ENCODE assay signal across 15 cellular contexts in the genomic region with DNA sequence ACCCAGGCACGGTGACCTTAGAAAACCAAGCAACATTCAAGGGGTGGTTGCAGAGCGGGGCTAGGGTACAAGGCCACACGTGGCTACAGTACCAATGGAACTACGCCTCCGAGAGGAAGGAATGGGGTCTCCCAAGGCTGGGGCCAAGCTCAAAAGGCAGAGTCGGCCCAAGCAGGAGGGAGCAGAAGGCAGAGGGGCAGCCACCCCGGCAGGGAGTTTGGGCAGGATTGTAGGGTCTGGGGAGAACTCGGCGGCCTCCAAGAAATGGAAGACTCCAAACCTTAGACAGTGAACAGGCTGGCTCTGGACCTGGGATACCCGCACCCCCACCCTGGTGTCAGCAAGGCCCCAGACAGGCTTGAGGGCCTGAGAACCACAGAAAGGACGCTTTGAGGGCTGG. TPM values are rescaled to one million over a fixed set of nuclear protein-coding genes. Genes with fewer than 3 reads are reported as not detected.
DNase-seq lines count a peak whose midpoint lies in the region; ATAC-seq and TF ChIP-seq lines count a peak whose summit lies in the region.
"Had no signal": no experiment of that assay in that cellular context is flagged by ENCODE, and none has a peak within 500 bp of the region (broad histone marks: within the 10 kb centered on the region; RNA-seq: fewer than 3 reads in every experiment).

No MANE protein-coding gene starts in this region.

- DNase-seq in CD4-positive, CD25-positive, alpha-beta regulatory T cell: no peak
- DNase-seq in H9: no peak
- DNase-seq in chondrocyte (ENCODE audit: low spot score): no peak
- DNase-seq in naive thymus-derived CD4-positive, alpha-beta T cell: no peak
- no peak for DNase-seq in activated CD4-positive, CD25-positive, alpha-beta regulatory T cell (lab: John Stamatoyannopoulos, UW)
- DNase-seq in DMS 273 (lab: John Stamatoyannopoulos, UW; ENCODE audit: unreplicated experiment): no peak
- DNase-seq in 8988T: no peak
- DNase-seq: caudate nucleus; left colon; NCI-H2029; stimulated activated CD4-positive, alpha-beta T cell treated with anti-CD3 and anti-CD28 coated beads, Interleukin-2, amount 100 ng/mL, for 48 hours; transverse colon had no signal

- H3K27ac ChIP-seq in CD4-positive, CD25-positive, alpha-beta regulatory T cell (ENCODE audit: insufficient read depth, low read length, poor library complexity, severe bottlenecking): peak overlapping the region; percentile 33
- H3K27ac ChIP-seq in H9 (ENCODE audit: insufficient read length, low read depth, low read length): peak overlapping the region; percentile 9
- H3K27ac ChIP-seq in naive thymus-derived CD4-positive, alpha-beta T cell (ENCODE audit: low read depth, low read length): peak overlapping the region; percentile 41
- H3K27ac ChIP-seq: transverse colon had no signal

- no peak overlapping the region for H3K4me3 ChIP-seq in CD4-positive, CD25-positive, alpha-beta regulatory T cell (ENCODE audit: low read depth, low read length)
- no peak overlapping the region for H3K4me3 ChIP-seq in naive thymus-derived CD4-positive, alpha-beta T cell (ENCODE audit: low read length)
- H3K4me3 ChIP-seq: transverse colon had no signal

- no CpG with 5 or more reads among the region's 11 CpGs for WGBS in H9 (ENCODE audit: extremely low coverage, insufficient read length, low lambda C conversion rate)

- H3K9ac ChIP-seq in H9 (ENCODE audit: extremely low read depth, insufficient read length, low read length): no peak overlapping the region

- peak overlapping the region; percentile 11 for H3K4me2 ChIP-seq in H9 (ENCODE audit: insufficient read depth, insufficient read length, low read length)

- H3K56ac ChIP-seq in H9 (ENCODE audit: insufficient read length, low read depth, low read length): no peak overlapping the region

- H4K20me1 ChIP-seq in H9 (ENCODE audit: control insufficient read depth, insufficient read depth, insufficient read length): no peaks in the 10 kb centered on the region

- intact Hi-C loops in naive thymus-derived CD4-positive, alpha-beta T cell (cut with micrococcal nuclease): loop anchor here in 1 of 2 donors (10.0 kb wide), 1 partner anchor 1820 kb away; the partner anchor contains the start of genes HYAL3, IFRD2 and NAA80

- H3K4me1 Mint-ChIP-seq in CD4-positive, CD25-positive, alpha-beta regulatory T cell: peaks cover 7 to 79% (median 39%) of the 10 kb centered on the region in 4 donors
- H3K4me1 Mint-ChIP-seq in H9 (peaks cover 43 to 47% of the 10 kb centered on the region in 2 experiments), chondrocyte (ENCODE audit: low read depth) (peaks cover 8% of the 10 kb centered on the region)
- peaks cover 33 to 75% (median 62%) of the 10 kb centered on the region in 7 donors for H3K4me1 Mint-ChIP-seq in naive thymus-derived CD4-positive, alpha-beta T cell

- H3K36me3 Mint-ChIP-seq in CD4-positive, CD25-positive, alpha-beta regulatory T cell: peaks cover 6% of the 10 kb centered on the region
- H3K36me3 Mint-ChIP-seq in H9 (ENCODE audit: insufficient read depth in 1 of 3, low read depth in 3 of 3) (peaks cover 3 to 6% (median 5%) of the 10 kb centered on the region in 3 experiments; a peak in 5 of 7 replicates), chondrocyte (ENCODE audit: low read depth) (peaks cover 6% of the 10 kb centered on the region)
- peaks cover 0 to 27% (median 0%) of the 10 kb centered on the region in 5 donors for H3K36me3 Mint-ChIP-seq in naive thymus-derived CD4-positive, alpha-beta T cell

- H3K23me2 ChIP-seq in H9 (ENCODE audit: insufficient read length, low read depth, low read length, poor library complexity, severe bottlenecking): peaks cover 5% of the 10 kb centered on the region

- POLR2A ChIA-PET in naive thymus-derived CD4-positive, alpha-beta T cell (lab: Charles Lee): interaction anchor here (1.1 to 3.9 kb wide), 3 partner anchors 10 to 32 kb away, joined by 3 to 28 read pairs (median 5); partner anchors contain the start of gene SHISA5

- H4K5ac ChIP-seq in H9 (ENCODE audit: insufficient read length, low read depth, low read length): no peak overlapping the region

- ATAC-seq in CD4-positive, CD25-positive, alpha-beta regulatory T cell (ENCODE audit: low read depth in 2 of 2): no peak
- no peak for ATAC-seq in naive thymus-derived CD4-positive, alpha-beta T cell
- no peak for ATAC-seq in GM21526 (IDR thresholded peaks at IDR 0.05; ENCODE audit: low FRiP score, unreplicated experiment)
- ATAC-seq: left colon, sciatic nerve had no signal

- H2BK20ac ChIP-seq in H9 (ENCODE audit: low read depth, low read length, poor library complexity, severe bottlenecking): no peak overlapping the region

- H3K9me3 Mint-ChIP-seq in CD4-positive, CD25-positive, alpha-beta regulatory T cell: peaks cover 0 to 3% (median 0%) of the 10 kb centered on the region in 7 donors
- no peaks in the 10 kb centered on the region; a peak in 1 of 5 replicates for H3K9me3 Mint-ChIP-seq in H9
- no peaks in the 10 kb centered on the region for H3K9me3 Mint-ChIP-seq in chondrocyte (ENCODE audit: low read depth)
- H3K9me3 Mint-ChIP-seq in naive thymus-derived CD4-positive, alpha-beta T cell: peaks cover 0 to 2% (median 0%) of the 10 kb centered on the region in 11 donors
- H3K9me3 Mint-ChIP-seq: T-helper 2 cell treated with Interferon-gamma antibody and Interleukin-4, amounts not matched to agents 5 μg/mL and 100 μg/mL, for 36 hours had no signal

- H2AFZ ChIP-seq in H9 (ENCODE audit: low read length): no peak overlapping the region

- H2BK12ac ChIP-seq in H9 (ENCODE audit: insufficient read length, low read depth, low read length): peak overlapping the region; percentile 71

- no peaks in the 10 kb centered on the region for H3K79me2 ChIP-seq in H9 (ENCODE audit: insufficient read depth, low read length)

- no peak overlapping the region for H2BK120ac ChIP-seq in H9 (ENCODE audit: low read depth, low read length, poor library complexity, severe bottlenecking)

- H3K14ac ChIP-seq in H9 (ENCODE audit: insufficient read depth, low read length): peak overlapping the region; percentile 30; the same call in 1 of the 2 replicates

- H3K27ac Mint-ChIP-seq in CD4-positive, CD25-positive, alpha-beta regulatory T cell: peak overlapping the region; percentile 61 to 93 (median 82)
- H3K27ac Mint-ChIP-seq in H9 (peak overlapping the region; percentile 89 to 97 (median 92)), chondrocyte (ENCODE audit: unreplicated experiment) (peak overlapping the region; percentile 17)
- peak overlapping the region; percentile 34 to 91 (median 78) for H3K27ac Mint-ChIP-seq in naive thymus-derived CD4-positive, alpha-beta T cell

- CTCF ChIA-PET in naive thymus-derived CD4-positive, alpha-beta T cell (lab: Charles Lee): interaction anchor here (1.6 kb wide), 1 partner anchor 18 kb away, joined by 3 read pairs; no protein-coding TSS in a partner anchor

- peaks cover 8% of the 10 kb centered on the region for H3K36me3 ChIP-seq in CD4-positive, CD25-positive, alpha-beta regulatory T cell (ENCODE audit: control insufficient read depth, insufficient read depth, low read length)
- peaks cover 0 to 2% (median 0%) of the 10 kb centered on the region in 3 experiments for H3K36me3 ChIP-seq in naive thymus-derived CD4-positive, alpha-beta T cell (ENCODE audit: control insufficient read depth in 2 of 3, insufficient read depth in 3 of 3, low read length in 3 of 3)
- H3K36me3 ChIP-seq: transverse colon had no signal

- no peak overlapping the region for H3K23ac ChIP-seq in H9 (ENCODE audit: insufficient read length, low read depth, low read length)

- no peak overlapping the region for H2BK15ac ChIP-seq in H9 (ENCODE audit: low read depth, low read length)

- H2BK5ac ChIP-seq in H9 (ENCODE audit: insufficient read length, low read length): no peak overlapping the region

- H3K18ac ChIP-seq in H9 (ENCODE audit: insufficient read length, low read depth, low read length): peak overlapping the region; percentile 1

- H4K91ac ChIP-seq in H9 (ENCODE audit: insufficient read length, low read depth, low read length): peak overlapping the region; percentile 3

- no peak overlapping the region for H2AK5ac ChIP-seq in H9 (ENCODE audit: insufficient read length, low read length)

- no peak overlapping the region for H3T11ph ChIP-seq in H9 (ENCODE audit: low read length)

- H3K9me3 ChIP-seq in CD4-positive, CD25-positive, alpha-beta regulatory T cell (ENCODE audit: control insufficient read depth in 2 of 2, low read length in 2 of 2): no peaks in the 10 kb centered on the region
- H3K9me3 ChIP-seq in H9 (ENCODE audit: control insufficient read depth, low read depth, low read length): no peaks in the 10 kb centered on the region
- H3K9me3 ChIP-seq in naive thymus-derived CD4-positive, alpha-beta T cell (ENCODE audit: control insufficient read depth in 2 of 3, low read length in 3 of 3): no peaks in the 10 kb centered on the region
- H3K9me3 ChIP-seq: transverse colon had no signal

- peak overlapping the region in 1 of 4 donors; percentile 59 for H3K4me3 Mint-ChIP-seq in CD4-positive, CD25-positive, alpha-beta regulatory T cell
- H3K4me3 Mint-ChIP-seq in H9 (no peak overlapping the region; a peak in 1 of 5 replicates), chondrocyte (ENCODE audit: unreplicated experiment) (no peak overlapping the region)
- peak overlapping the region in 2 of 10 donors; percentile 21 to 22 for H3K4me3 Mint-ChIP-seq in naive thymus-derived CD4-positive, alpha-beta T cell

- peaks cover 83% of the 10 kb centered on the region for H3K4me1 ChIP-seq in CD4-positive, CD25-positive, alpha-beta regulatory T cell (ENCODE audit: control insufficient read depth, insufficient read depth, low read length, poor library complexity, severe bottlenecking)
- peaks cover 7% of the 10 kb centered on the region; the same call in 1 of the 2 replicates for H3K4me1 ChIP-seq in H9 (ENCODE audit: insufficient read depth, low read length)
- H3K4me1 ChIP-seq in naive thymus-derived CD4-positive, alpha-beta T cell (ENCODE audit: control insufficient read depth in 2 of 2, insufficient read depth in 2 of 2, low read length in 2 of 2): peaks cover 46 to 50% of the 10 kb centered on the region in 2 donors

- H3K79me1 ChIP-seq in H9 (ENCODE audit: insufficient read depth, low read depth, low read length, poor library complexity, severe bottlenecking): no peaks in the 10 kb centered on the region

- peak; percentile 35; the same call in 2 of the 3 replicates for TF ChIP-seq CTCF in H9 (conservative IDR thresholded peaks at IDR 0.05)
- TF ChIP-seq CTCF in chondrocyte (IDR thresholded peaks at IDR 0.05): no peak

- H3K27me3 Mint-ChIP-seq in CD4-positive, CD25-positive, alpha-beta regulatory T cell: no peaks in the 10 kb centered on the region
- H3K27me3 Mint-ChIP-seq in H9 (ENCODE audit: low read depth) (no peaks in the 10 kb centered on the region), chondrocyte (ENCODE audit: low read depth) (no peaks in the 10 kb centered on the region)
- H3K27me3 Mint-ChIP-seq in naive thymus-derived CD4-positive, alpha-beta T cell: peaks cover 0 to 2% (median 0%) of the 10 kb centered on the region in 5 donors

- H3K27me3 ChIP-seq in CD4-positive, CD25-positive, alpha-beta regulatory T cell (ENCODE audit: control insufficient read depth, insufficient read depth, low read length): no peaks in the 10 kb centered on the region
- no peaks in the 10 kb centered on the region for H3K27me3 ChIP-seq in H9 (ENCODE audit: insufficient read depth, low read length)
- no peaks in the 10 kb centered on the region for H3K27me3 ChIP-seq in naive thymus-derived CD4-positive, alpha-beta T cell (ENCODE audit: control insufficient read depth in 2 of 2, insufficient read depth in 2 of 2, low read length in 2 of 2)
- H3K27me3 ChIP-seq: transverse colon had no signal

- no peak overlapping the region for H4K8ac ChIP-seq in H9 (replicated peaks; ENCODE audit: insufficient read length, low read depth, low read length)

- H3K4ac ChIP-seq in H9 (ENCODE audit: low read depth, low read length): no peak overlapping the region

RNA-seq across cellular contexts. Expression of gene ATRIP, which starts 28.7 kb away (rescaled TPM):
- total RNA-seq in CD4-positive, CD25-positive, alpha-beta regulatory T cell: 11.5 TPM
- 10 to 100 TPM in 3 of 4 donors, 1 to 10 TPM in 1; 9.6 to 14.7 (median 13.3) TPM for polyA plus RNA-seq in CD4-positive, CD25-positive, alpha-beta regulatory T cell
- total RNA-seq in H9 (2021) (16.3 and 17.5 TPM in 2 replicates), chondrocyte (8.7 to 10.7 TPM (median 8.8 TPM) in 3 replicates)
- 10 to 100 TPM in 3 of 5 experiments, 1 to 10 TPM in 2; 7.9 to 14.2 (median 12.5) TPM for total RNA-seq in naive thymus-derived CD4-positive, alpha-beta T cell
- 10 to 100 TPM; 10.7 to 16.2 TPM for polyA plus RNA-seq in naive thymus-derived CD4-positive, alpha-beta T cell

RNA-seq across cellular contexts. Expression of gene SHISA5, which starts 28.8 kb away (rescaled TPM):
- total RNA-seq in CD4-positive, CD25-positive, alpha-beta regulatory T cell: 197 TPM
- 100 to 1,000 TPM; 415 to 598 (median 440) TPM for polyA plus RNA-seq in CD4-positive, CD25-positive, alpha-beta regulatory T cell
- total RNA-seq in H9 (2021) (171 and 174 TPM in 2 replicates), chondrocyte (162 to 188 TPM (median 188 TPM) in 3 replicates)
- 100 to 1,000 TPM; 147 to 236 (median 182) TPM for total RNA-seq in naive thymus-derived CD4-positive, alpha-beta T cell
- 100 to 1,000 TPM; 348 to 383 TPM for polyA plus RNA-seq in naive thymus-derived CD4-positive, alpha-beta T cell

RNA-seq across cellular contexts. Expression of gene TMA7, which starts 35.1 kb away (rescaled TPM):
- 248 TPM for total RNA-seq in CD4-positive, CD25-positive, alpha-beta regulatory T cell
- polyA plus RNA-seq in CD4-positive, CD25-positive, alpha-beta regulatory T cell: 100 to 1,000 TPM; 664 to 743 (median 695) TPM
- total RNA-seq in H9 (2021): 305 and 309 TPM in 2 replicates
- total RNA-seq in chondrocyte: 184 to 243 TPM (median 184 TPM) in 3 replicates
- 100 to 1,000 TPM; 193 to 278 (median 236) TPM for total RNA-seq in naive thymus-derived CD4-positive, alpha-beta T cell
- 100 to 1,000 TPM; 512 to 752 TPM for polyA plus RNA-seq in naive thymus-derived CD4-positive, alpha-beta T cell

RNA-seq across cellular contexts. Expression of gene CCDC51, which starts 35.3 kb away (rescaled TPM):
- total RNA-seq in CD4-positive, CD25-positive, alpha-beta regulatory T cell: 4.6 TPM
- polyA plus RNA-seq in CD4-positive, CD25-positive, alpha-beta regulatory T cell: 10 to 100 TPM in 1 of 4 donors, 1 to 10 TPM in 3; 7.1 to 13.7 (median 9.1) TPM
- 20.0 and 22.0 TPM in 2 replicates for total RNA-seq in H9 (2021)
- total RNA-seq in chondrocyte: 13.3 to 25.8 TPM (median 23.9 TPM) in 3 replicates
- total RNA-seq in naive thymus-derived CD4-positive, alpha-beta T cell: 10 to 100 TPM in 1 of 5 experiments, 1 to 10 TPM in 4; 3.6 to 16.5 (median 5.0) TPM
- 10 to 100 TPM; 10.2 to 14.3 TPM for polyA plus RNA-seq in naive thymus-derived CD4-positive, alpha-beta T cell

RNA-seq across cellular contexts. Expression of gene PLXNB1, which starts 45.3 kb away (rescaled TPM):
- 5.2 TPM for total RNA-seq in CD4-positive, CD25-positive, alpha-beta regulatory T cell
- under 1 TPM in 1 of 4 donors, not detected in 3; 0.07 TPM for polyA plus RNA-seq in CD4-positive, CD25-positive, alpha-beta regulatory T cell
- 175 and 184 TPM in 2 replicates for total RNA-seq in H9 (2021)
- 63.2 to 115 TPM (median 108 TPM) in 3 replicates for total RNA-seq in chondrocyte
- 1 to 10 TPM in 4 of 5 experiments, under 1 TPM in 1; 0.79 to 3.3 (median 2.7) TPM for total RNA-seq in naive thymus-derived CD4-positive, alpha-beta T cell
- not detected for polyA plus RNA-seq in naive thymus-derived CD4-positive, alpha-beta T cell

Comparison
In these comparisons a context has a peak if more than half of its experiments do, and no peak if none do; other contexts are left out.
1. H3K27ac Mint-ChIP-seq: peak in every context shown above with its lines; median percentile 92 in H9; 82 in CD4-positive, CD25-positive, alpha-beta regulatory T cell; 78 in naive thymus-derived CD4-positive, alpha-beta T cell; 17 in chondrocyte.